In genomic region chr1:167548059-167548932, GRCh38 we compare ENCODE assay signal across 11 cellular contexts. TPM values are rescaled to one million over a fixed set of nuclear protein-coding genes. Genes with fewer than 3 reads are reported as not detected.
DNase-seq lines count a peak whose midpoint lies in the region; ATAC-seq and TF ChIP-seq lines count a peak whose summit lies in the region.
"Had no signal": no experiment of that assay in that cellular context is flagged by ENCODE, and none has a peak within 500 bp of the region (broad histone marks: within the 10 kb centered on the region; RNA-seq: fewer than 3 reads in every experiment).

No MANE protein-coding gene starts in this region.

- no peaks in the 10 kb centered on the region for H3K9me3 Mint-ChIP-seq in naive thymus-derived CD4-positive, alpha-beta T cell
- no peaks in the 10 kb centered on the region for H3K9me3 Mint-ChIP-seq in activated CD4-positive, alpha-beta memory T cell treated with anti-CD3 and anti-CD28 coated beads for 36 hours
- H3K9me3 Mint-ChIP-seq: neural progenitor cell had no signal

- peaks cover 0 to 28% (median 9%) of the 10 kb centered on the region in 5 donors for H3K36me3 Mint-ChIP-seq in naive thymus-derived CD4-positive, alpha-beta T cell
- peaks cover 14% of the 10 kb centered on the region for H3K36me3 Mint-ChIP-seq in activated CD4-positive, alpha-beta memory T cell treated with anti-CD3 and anti-CD28 coated beads for 36 hours

- H3K9me3 ChIP-seq in colonic mucosa: no peaks in the 10 kb centered on the region
- H3K9me3 ChIP-seq in naive thymus-derived CD4-positive, alpha-beta T cell (ENCODE audit: control insufficient read depth in 2 of 3, low read length in 3 of 3): no peaks in the 10 kb centered on the region

- peak overlapping the region; percentile 32 for H3K27ac ChIP-seq in colonic mucosa
- H3K27ac ChIP-seq in naive thymus-derived CD4-positive, alpha-beta T cell (ENCODE audit: low read depth, low read length): no peak overlapping the region
- H3K27ac ChIP-seq: neural progenitor cell had no signal

- DNase-seq in AG08395 (ENCODE audit: low spot score) (peak; percentile 33), NCI-H460 (ENCODE audit: extremely low read depth, low read depth) (peak; percentile 72), colonic mucosa (no peak), GM13976 (ENCODE audit: low spot score) (no peak), NK-92 (lab: John Stamatoyannopoulos, UW; ENCODE audit: unreplicated experiment) (no peak)
- no peak for DNase-seq in naive thymus-derived CD4-positive, alpha-beta T cell
- no peak for DNase-seq in activated CD4-positive, alpha-beta memory T cell treated with anti-CD3 and anti-CD28 coated beads for 36 hours
- DNase-seq: activated T-cell treated with anti-CD3 and anti-CD28 coated beads, Interleukin-2, amount 50 U/mL, for 1 hour had no signal

- intact Hi-C loops in colonic mucosa (cut with DNase I): no loop called here
- intact Hi-C loops in naive thymus-derived CD4-positive, alpha-beta T cell (cut with micrococcal nuclease): no loop called here
- intact Hi-C loops in activated CD4-positive, alpha-beta memory T cell treated with anti-CD3 and anti-CD28 coated beads for 36 hours (cut with micrococcal nuclease): no loop called here

- peak overlapping the region in 2 of 9 donors; percentile 20 to 52 for H3K27ac Mint-ChIP-seq in naive thymus-derived CD4-positive, alpha-beta T cell
- no peak overlapping the region for H3K27ac Mint-ChIP-seq in activated CD4-positive, alpha-beta memory T cell treated with anti-CD3 and anti-CD28 coated beads for 36 hours
- H3K27ac Mint-ChIP-seq: B cell, neural progenitor cell had no signal

- H3K9ac ChIP-seq in colonic mucosa (ENCODE audit: low read depth in 2 of 2, low read length in 2 of 2): no peak overlapping the region
- H3K9ac ChIP-seq: neural progenitor cell had no signal

- peaks cover 4% of the 10 kb centered on the region for H3K4me1 ChIP-seq in colonic mucosa
- H3K4me1 ChIP-seq in naive thymus-derived CD4-positive, alpha-beta T cell (ENCODE audit: control insufficient read depth in 2 of 2, insufficient read depth in 2 of 2, low read length in 2 of 2): peaks cover 8% of the 10 kb centered on the region in 2 donors

- no peaks in the 10 kb centered on the region for H3K27me3 ChIP-seq in colonic mucosa
- H3K27me3 ChIP-seq in naive thymus-derived CD4-positive, alpha-beta T cell (ENCODE audit: control insufficient read depth in 2 of 2, insufficient read depth in 2 of 2, low read length in 2 of 2): no peaks in the 10 kb centered on the region

- no peak for TF ChIP-seq CTCF in colonic mucosa (IDR thresholded peaks at IDR 0.05)
- no peak for TF ChIP-seq CTCF in GM13976 (IDR thresholded peaks at IDR 0.05; ENCODE audit: borderline replicate concordance, control extremely low read depth, extremely low read depth, insufficient read depth, missing control alignments)

- no peaks in the 10 kb centered on the region for H3K27me3 Mint-ChIP-seq in naive thymus-derived CD4-positive, alpha-beta T cell
- no peaks in the 10 kb centered on the region for H3K27me3 Mint-ChIP-seq in activated CD4-positive, alpha-beta memory T cell treated with anti-CD3 and anti-CD28 coated beads for 36 hours
- H3K27me3 Mint-ChIP-seq: B cell had no signal

- peaks cover 28 to 41% (median 33%) of the 10 kb centered on the region in 7 donors for H3K4me1 Mint-ChIP-seq in naive thymus-derived CD4-positive, alpha-beta T cell
- H3K4me1 Mint-ChIP-seq in activated CD4-positive, alpha-beta memory T cell treated with anti-CD3 and anti-CD28 coated beads for 36 hours (ENCODE audit: low read depth): peaks cover 36% of the 10 kb centered on the region

- no peak overlapping the region for H3K4me3 Mint-ChIP-seq in naive thymus-derived CD4-positive, alpha-beta T cell
- H3K4me3 Mint-ChIP-seq in activated CD4-positive, alpha-beta memory T cell treated with anti-CD3 and anti-CD28 coated beads for 36 hours: no peak overlapping the region
- H3K4me3 Mint-ChIP-seq: B cell, neural progenitor cell had no signal

- no peaks in the 10 kb centered on the region for H3K36me3 ChIP-seq in colonic mucosa
- H3K36me3 ChIP-seq in naive thymus-derived CD4-positive, alpha-beta T cell (ENCODE audit: control insufficient read depth in 2 of 3, insufficient read depth in 3 of 3, low read length in 3 of 3): peaks cover 0 to 28% (median 6%) of the 10 kb centered on the region in 3 experiments
- H3K36me3 ChIP-seq: neural progenitor cell had no signal

- H3K4me3 ChIP-seq in colonic mucosa: no peak overlapping the region
- H3K4me3 ChIP-seq in naive thymus-derived CD4-positive, alpha-beta T cell (ENCODE audit: low read length): no peak overlapping the region
- H3K4me3 ChIP-seq: neural progenitor cell had no signal

- POLR2A ChIA-PET in naive thymus-derived CD4-positive, alpha-beta T cell (lab: Charles Lee): interaction anchor here (0.6 to 1.0 kb wide), 3 partner anchors 14 to 76 kb away, joined by 3 read pairs; no protein-coding TSS in a partner anchor
- POLR2A ChIA-PET in activated CD4-positive, alpha-beta memory T cell treated with anti-CD3 and anti-CD28 coated beads for 36 hours (lab: Charles Lee): no interaction called here

- in situ Hi-C loops in GM13976 (cut with MboI; ENCODE audit: low sequenced_read_pairs, unreplicated experiment): loop anchor here (25.0 kb wide), 2 partner anchors 286 to 636 kb away; no protein-coding TSS in a partner anchor

- CTCF ChIA-PET in naive thymus-derived CD4-positive, alpha-beta T cell (lab: Charles Lee): interaction anchor here (1.7 kb wide), 1 partner anchor 8 kb away, joined by 6 read pairs; no protein-coding TSS in a partner anchor
- CTCF ChIA-PET in activated CD4-positive, alpha-beta memory T cell treated with anti-CD3 and anti-CD28 coated beads for 36 hours (lab: Charles Lee): interaction anchor here (0.6 to 6.7 kb wide), 4 partner anchors 8 to 146 kb away, joined by 3 to 47 read pairs (median 13); no protein-coding TSS in a partner anchor

- ATAC-seq in naive thymus-derived CD4-positive, alpha-beta T cell: peak; percentile 37
- ATAC-seq in GM21423 (IDR thresholded peaks at IDR 0.05; ENCODE audit: unreplicated experiment): no peak

RNA-seq across cellular contexts. Expression of gene CREG1, which starts 5.3 kb away (rescaled TPM):
- total RNA-seq in NCI-H460 (2014; rRNA removed; shearing (Covaris generic)): 413 and 419 TPM in 2 replicates
- polyA plus RNA-seq in NCI-H460 (2014; cell fraction: nucleus; rRNA removed): 499 and 530 TPM in 2 replicates
- 10 to 100 TPM; 43.2 to 72.7 TPM for total RNA-seq in colonic mucosa
- total RNA-seq in naive thymus-derived CD4-positive, alpha-beta T cell: 10 to 100 TPM; 10.6 to 33.4 (median 23.1) TPM
- 10 to 100 TPM; 31.9 to 40.6 TPM for polyA plus RNA-seq in naive thymus-derived CD4-positive, alpha-beta T cell
- total RNA-seq in activated CD4-positive, alpha-beta memory T cell treated with anti-CD3 and anti-CD28 coated beads for 36 hours: 10 to 100 TPM; 13.5 to 14.6 TPM

RNA-seq across cellular contexts. Expression of gene CD247, which starts 30.0 kb away (rescaled TPM):
- total RNA-seq in NCI-H460 (2014; rRNA removed; shearing (Covaris generic)): 0.47 TPM in 1 of 2 replicates, not detected in the other
- polyA plus RNA-seq in NCI-H460 (2014; cell fraction: nucleus; rRNA removed): 0.13 TPM in 1 of 2 replicates, not detected in the other
- 1 to 10 TPM; 2.6 to 4.9 TPM for total RNA-seq in colonic mucosa
- total RNA-seq in naive thymus-derived CD4-positive, alpha-beta T cell: 100 to 1,000 TPM; 246 to 476 (median 336) TPM
- polyA plus RNA-seq in naive thymus-derived CD4-positive, alpha-beta T cell: 100 to 1,000 TPM; 352 to 437 TPM
- total RNA-seq in activated CD4-positive, alpha-beta memory T cell treated with anti-CD3 and anti-CD28 coated beads for 36 hours: 100 to 1,000 TPM; 105 to 114 TPM

Comparison
In these comparisons a context has a peak if more than half of its experiments do, and no peak if none do; other contexts are left out.
1. DNase-seq: peak in AG08395 (single experiment) and NCI-H460 (single experiment); none in colonic mucosa (single experiment), naive thymus-derived CD4-positive, alpha-beta T cell (0 of 9), GM13976 (single experiment), activated CD4-positive, alpha-beta memory T cell treated with anti-CD3 and anti-CD28 coated beads for 36 hours (single experiment) and NK-92 (single experiment).
2. RNA of gene CD247, which starts 30.0 kb away (total RNA-seq): 246 to 476 TPM in naive thymus-derived CD4-positive, alpha-beta T cell and 105 to 114 TPM in activated CD4-positive, alpha-beta memory T cell treated with anti-CD3 and anti-CD28 coated beads for 36 hours; 2.6 to 4.9 TPM in colonic mucosa and 0.47 TPM in NCI-H460; every median in the first group is over 10 times any median in the second.